Comparison of ENCODE assay signal across 16 cellular contexts in the genomic region with DNA sequence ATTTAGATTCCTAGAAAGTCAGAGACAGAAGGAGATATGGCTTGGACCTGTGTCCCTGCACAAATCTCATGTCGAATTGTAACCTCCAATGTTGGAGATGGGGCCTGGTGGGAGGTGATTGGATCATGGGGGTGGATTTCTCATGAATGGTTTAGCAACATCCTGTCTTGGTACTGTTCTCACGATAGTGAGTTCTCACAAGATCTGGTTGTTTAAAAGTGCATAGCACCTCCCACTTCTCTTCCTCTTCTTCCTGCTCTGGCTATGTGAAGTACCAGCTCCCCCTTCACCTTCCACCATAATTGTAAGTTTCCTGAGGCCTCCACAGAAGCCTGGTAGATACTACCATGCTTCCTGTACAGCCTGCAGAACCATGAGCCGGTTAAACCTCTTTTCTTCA. TPM values are rescaled to one million over a fixed set of nuclear protein-coding genes. Genes with fewer than 3 reads are reported as not detected.
DNase-seq lines count a peak whose midpoint lies in the region; ATAC-seq and TF ChIP-seq lines count a peak whose summit lies in the region.
"Had no signal": no experiment of that assay in that cellular context is flagged by ENCODE, and none has a peak within 500 bp of the region (broad histone marks: within the 10 kb centered on the region; RNA-seq: fewer than 3 reads in every experiment).

No MANE protein-coding gene starts in this region.

- H4K5ac ChIP-seq in IMR-90 (ENCODE audit: low read depth, low read length) = peak overlapping the region; percentile 79

- H3K36me3 Mint-ChIP-seq in neural progenitor cell = peaks cover 4% of the 10 kb centered on the region

- TF ChIP-seq POLR2A in IMR-90 (IDR thresholded peaks at IDR 0.05; ENCODE audit: low read depth, low read length) = no peak

- in situ Hi-C loops in IMR-90 (cut with MboI; ENCODE audit: low sequenced_read_pairs) = no loop called here

- peak overlapping the region; percentile 70 for H2BK120ac ChIP-seq in IMR-90 (ENCODE audit: low read depth, low read length)

- BruUV-seq in IMR-90 (replicated peaks; lab: Mats Ljungman, UMichigan) = no TSS peak

- no peak for TF ChIP-seq CTCF in IMR-90 (conservative IDR thresholded peaks at IDR 0.05; ENCODE audit: low read depth, low read length)
- TF ChIP-seq CTCF in fibroblast of mammary gland (conservative IDR thresholded peaks at IDR 0.05; ENCODE audit: control insufficient read depth, insufficient read depth, low read depth, low read length) = no peak
- TF ChIP-seq CTCF in neural progenitor cell (IDR thresholded peaks at IDR 0.05) = no peak

- peak overlapping the region; percentile 14 for H3K23ac ChIP-seq in IMR-90 (ENCODE audit: low read depth, low read length)

- H3K27ac ChIP-seq in IMR-90 (ENCODE audit: insufficient read depth, low read length) = 0 out of 2 replicates have a peak overlapping the region, but pooled peaks have one; percentile 19
- H3K27ac ChIP-seq in neural progenitor cell = no peak overlapping the region
- H3K27ac ChIP-seq: KMS-11 had no signal

- H2BK5ac ChIP-seq in IMR-90 (ENCODE audit: low read depth, low read length, poor library complexity, severe bottlenecking) = peak overlapping the region; percentile 39

- H3K79me2 ChIP-seq in neural progenitor cell (ENCODE audit: low read depth) = no peaks in the 10 kb centered on the region

- peaks cover 4 to 15% of the 10 kb centered on the region in 2 experiments; a peak in 2 of 4 replicates for H3K79me1 ChIP-seq in IMR-90 (ENCODE audit: low read depth in 1 of 2, low read length in 2 of 2)

- H3K4ac ChIP-seq in IMR-90 (ENCODE audit: low read depth, low read length) = peak overlapping the region; percentile 79

- peaks cover 4% of the 10 kb centered on the region for H3K9me3 Mint-ChIP-seq in neural progenitor cell
- H3K9me3 Mint-ChIP-seq: CD4-positive, alpha-beta T cell; GM23338 had no signal

- H4K91ac ChIP-seq in IMR-90 (ENCODE audit: insufficient read depth, low read depth, low read length) = peak overlapping the region; percentile 65

- POLR2A ChIA-PET in IMR-90 (lab: Charles Lee; ENCODE audit: unreplicated experiment) = no interaction called here

- no peaks in the 10 kb centered on the region for H3K27me3 ChIP-seq in IMR-90 (ENCODE audit: control insufficient read depth, insufficient read depth, low read length)
- no peaks in the 10 kb centered on the region for H3K27me3 ChIP-seq in neural progenitor cell

- H3K4me3 ChIP-seq in IMR-90 (ENCODE audit: insufficient read depth, low read depth, low read length) (no peak overlapping the region), fibroblast of mammary gland (ENCODE audit: control insufficient read depth, low read depth, low read length) (no peak overlapping the region), neural progenitor cell (no peak overlapping the region)
- H3K4me3 ChIP-seq: GM12878, GM23338 had no signal

- H2BK15ac ChIP-seq in IMR-90 (ENCODE audit: low read depth, low read length) = peak overlapping the region; percentile 99

- H3K9me1 ChIP-seq in IMR-90 (ENCODE audit: insufficient read depth, low read length) = peaks cover 20% of the 10 kb centered on the region

- H3K4me1 Mint-ChIP-seq in neural progenitor cell = peaks cover 39% of the 10 kb centered on the region

- dilution Hi-C loops in IMR-90 (cut with HindIII; ENCODE audit: low sequenced_read_pairs, unreplicated experiment) = no loop called here

- peak overlapping the region; percentile 41 for H3K14ac ChIP-seq in IMR-90 (replicated peaks; ENCODE audit: low read depth, low read length)

- CTCF ChIA-PET in IMR-90 (lab: Yijun Ruan, JAX) = no interaction called here

- no CpG with 5 or more reads among the region's 3 CpGs for WGBS in IMR-90 (ENCODE audit: extremely low coverage in 2 of 2, insufficient read length in 1 of 2), 2 experiments

- H3K36me3 ChIP-seq in IMR-90 (ENCODE audit: control insufficient read depth, insufficient read depth, low read length) (no peaks in the 10 kb centered on the region), neural progenitor cell (no peaks in the 10 kb centered on the region)

- no peaks in the 10 kb centered on the region for H3K9me3 ChIP-seq in IMR-90 (ENCODE audit: control insufficient read depth, insufficient read depth, low read length)
- H3K9me3 ChIP-seq in neural progenitor cell (ENCODE audit: low read depth) = no peaks in the 10 kb centered on the region
- H3K9me3 ChIP-seq: Caco-2 had no signal

- no peak overlapping the region; the same call in 1 of the 2 replicates for H3K56ac ChIP-seq in IMR-90 (ENCODE audit: extremely low read depth, insufficient read depth, low read length)

- ATAC-seq in IMR-90 (ENCODE audit: low read depth) (no peak), HG03342 (IDR thresholded peaks at IDR 0.05; ENCODE audit: unreplicated experiment) (no peak), GM21529 (IDR thresholded peaks at IDR 0.05; ENCODE audit: unreplicated experiment) (no peak), HG03108 (IDR thresholded peaks at IDR 0.05; ENCODE audit: unreplicated experiment) (no peak)
- ATAC-seq: GM12878, GM23338 had no signal

- no peaks in the 10 kb centered on the region for H4K20me1 ChIP-seq in IMR-90 (ENCODE audit: insufficient read depth, low read length)
- H4K20me1 ChIP-seq in neural progenitor cell (ENCODE audit: low read depth) = no peaks in the 10 kb centered on the region

- H3K4me3 Mint-ChIP-seq in neural progenitor cell = no peak overlapping the region
- H3K4me3 Mint-ChIP-seq: CD4-positive, alpha-beta T cell; GM23338 had no signal

- peak overlapping the region; percentile 81 for H3K27ac Mint-ChIP-seq in neural progenitor cell
- H3K27ac Mint-ChIP-seq: CD4-positive, alpha-beta T cell; GM23338 had no signal

- H2AFZ ChIP-seq in IMR-90 (replicated peaks; ENCODE audit: low read length, poor library complexity) (no peak overlapping the region), neural progenitor cell (replicated peaks) (no peak overlapping the region)
- H2AFZ ChIP-seq: GM23338 had no signal

- no peak overlapping the region for H2AK9ac ChIP-seq in IMR-90 (replicated peaks; ENCODE audit: low read depth, low read length, poor library complexity)

- peak overlapping the region; percentile 93; the same call in 1 of the 2 replicates for H2BK20ac ChIP-seq in IMR-90 (ENCODE audit: low read depth, low read length)

- peak overlapping the region; percentile 95 for H2AK5ac ChIP-seq in IMR-90 (ENCODE audit: low read depth, low read length)

- H3F3A ChIP-seq in neural progenitor cell (ENCODE audit: low read depth) = peaks cover 26% of the 10 kb centered on the region

- DNase-seq in EH (ENCODE audit: low read depth) = peak; percentile 60
- peak; percentile 67 for DNase-seq in IMR-90
- DNase-seq in fibroblast of mammary gland (ENCODE audit: low read depth) = peak; percentile 34
- DNase-seq in neural progenitor cell (ENCODE audit: low spot score) = no peak
- DNase-seq: ACHN; AML-193; Caco-2; CD4-positive, alpha-beta T cell; DMS79 had no signal

- H3K4me2 ChIP-seq in IMR-90 (ENCODE audit: low read depth, low read length) = no peak overlapping the region
- H3K4me2 ChIP-seq in neural progenitor cell = no peak overlapping the region
- H3K4me2 ChIP-seq: GM23338, KMS-11 had no signal

- TF ChIP-seq RAD21 in IMR-90 (IDR thresholded peaks at IDR 0.05; ENCODE audit: low read length) = no peak

- H3K4me1 ChIP-seq in IMR-90 (ENCODE audit: control insufficient read depth, insufficient read depth, low read length) (peaks cover 27% of the 10 kb centered on the region), neural progenitor cell (peaks cover 39% of the 10 kb centered on the region)

- peaks cover 8% of the 10 kb centered on the region for H3K27me3 Mint-ChIP-seq in neural progenitor cell (ENCODE audit: insufficient read depth, low read depth)

- H3K18ac ChIP-seq in IMR-90 (ENCODE audit: low read depth, low read length) = peak overlapping the region; percentile 1; the same call in 1 of the 2 replicates

- H3K9ac ChIP-seq in IMR-90 (ENCODE audit: low read depth, low read length) = no peak overlapping the region
- no peak overlapping the region for H3K9ac ChIP-seq in neural progenitor cell
- H3K9ac ChIP-seq: KMS-11 had no signal

- intact Hi-C loops in IMR-90 (cut with micrococcal nuclease) = no loop called here

- H4K8ac ChIP-seq in IMR-90 (ENCODE audit: low read depth in 2 of 2, low read length in 2 of 2) = peak overlapping the region; percentile 51 to 75

TF ChIP-seq in IMR-90, 13 proteins besides CTCF, POLR2A, EP300 and RAD21 (continues in another document):
- TF ChIP-seq, protein P1, sequence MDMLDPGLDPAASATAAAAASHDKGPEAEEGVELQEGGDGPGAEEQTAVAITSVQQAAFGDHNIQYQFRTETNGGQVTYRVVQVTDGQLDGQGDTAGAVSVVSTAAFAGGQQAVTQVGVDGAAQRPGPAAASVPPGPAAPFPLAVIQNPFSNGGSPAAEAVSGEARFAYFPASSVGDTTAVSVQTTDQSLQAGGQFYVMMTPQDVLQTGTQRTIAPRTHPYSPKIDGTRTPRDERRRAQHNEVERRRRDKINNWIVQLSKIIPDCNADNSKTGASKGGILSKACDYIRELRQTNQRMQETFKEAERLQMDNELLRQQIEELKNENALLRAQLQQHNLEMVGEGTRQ (IDR thresholded peaks at IDR 0.05; ENCODE audit: low read depth, low read length) = no peak
- TF ChIP-seq MAZ (IDR thresholded peaks at IDR 0.05; ENCODE audit: borderline replicate concordance, low read depth, low read length) (no peak), MAFK (IDR thresholded peaks at IDR 0.05; ENCODE audit: low read depth, low read length) (no peak), RFX5 (IDR thresholded peaks at IDR 0.05; ENCODE audit: low read depth, low read length) (no peak), CHD1 (IDR thresholded peaks at IDR 0.05; ENCODE audit: low read depth, low read length) (no peak), NFE2L2 (IDR thresholded peaks at IDR 0.05; ENCODE audit: low read depth, low read length) (no peak), MXI1 (IDR thresholded peaks at IDR 0.05; ENCODE audit: borderline replicate concordance, low read depth, low read length) (no peak), BHLHE40 (IDR thresholded peaks at IDR 0.05; ENCODE audit: low read depth, low read length) (no peak), FOS (IDR thresholded peaks at IDR 0.05; ENCODE audit: low read depth, low read length) (no peak)
- TF ChIP-seq, protein P2, sequence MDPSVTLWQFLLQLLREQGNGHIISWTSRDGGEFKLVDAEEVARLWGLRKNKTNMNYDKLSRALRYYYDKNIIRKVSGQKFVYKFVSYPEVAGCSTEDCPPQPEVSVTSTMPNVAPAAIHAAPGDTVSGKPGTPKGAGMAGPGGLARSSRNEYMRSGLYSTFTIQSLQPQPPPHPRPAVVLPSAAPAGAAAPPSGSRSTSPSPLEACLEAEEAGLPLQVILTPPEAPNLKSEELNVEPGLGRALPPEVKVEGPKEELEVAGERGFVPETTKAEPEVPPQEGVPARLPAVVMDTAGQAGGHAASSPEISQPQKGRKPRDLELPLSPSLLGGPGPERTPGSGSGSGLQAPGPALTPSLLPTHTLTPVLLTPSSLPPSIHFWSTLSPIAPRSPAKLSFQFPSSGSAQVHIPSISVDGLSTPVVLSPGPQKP (IDR thresholded peaks at IDR 0.05; ENCODE audit: borderline replicate concordance, low read depth, low read length) = no peak

RNA-seq across cellular contexts. Expression of a gene that starts 27.6 kb away (rescaled TPM):
- total RNA-seq in IMR-90 (2012; rRNA removed) (65.5 and 80.7 TPM in 2 replicates), neural progenitor cell (ENCODE audit: low replicate concordance) (209 and 285 TPM in 2 replicates)
- polyA plus RNA-seq in IMR-90 (2012; rRNA removed) = 67.5 and 70.7 TPM in 2 replicates
- polyA plus RNA-seq in IMR-90 (2012; cell fraction: cytosol; rRNA removed) = 61.3 and 83.4 TPM in 2 replicates
- 102 and 106 TPM in 2 replicates for polyA plus RNA-seq in IMR-90 (2012; cell fraction: nucleus; rRNA removed; ENCODE audit: low replicate concordance)
- total RNA-seq: CD4-positive, alpha-beta T cell; G401; GM12878 had no signal
